In genomic region chr4:6576512-6576911, GRCh38 we compare ENCODE assay signal across 19 cellular contexts. TPM values are rescaled to one million over a fixed set of nuclear protein-coding genes. Genes with fewer than 3 reads are reported as not detected.
DNase-seq lines count a peak whose midpoint lies in the region; ATAC-seq, FAIRE-seq and TF ChIP-seq lines count a peak whose summit lies in the region.
"Had no signal": no experiment of that assay in that cellular context is flagged by ENCODE, and none has a peak within 500 bp of the region (broad histone marks: within the 10 kb centered on the region; RNA-seq: fewer than 3 reads in every experiment).

No MANE protein-coding gene starts in this region.

- no peak overlapping the region for H3K27ac Mint-ChIP-seq in activated CD4-positive, alpha-beta memory T cell treated with anti-CD3 and anti-CD28 coated beads for 36 hours
- H3K27ac Mint-ChIP-seq in memory B cell = peak overlapping the region; percentile 69
- H3K27ac Mint-ChIP-seq: GM23338 had no signal

- TF ChIP-seq EP300 in HepG2 (IDR thresholded peaks at IDR 0.05; ENCODE audit: low read depth in 2 of 2, low read length in 2 of 2) (no peak), HepG2 (CRISPR knock-in tag; IDR thresholded peaks at IDR 0.05; ENCODE audit: borderline replicate concordance) (no peak)

- no peak overlapping the region for H3K4me2 ChIP-seq in HepG2 (ENCODE audit: low read depth, low read length)
- H3K4me2 ChIP-seq: GM23338 had no signal

- DNase-seq in HepG2 (ENCODE audit: low spot score) (no peak), memory B cell (ENCODE audit: low spot score in 2 of 2) (no peak), NCI-H774 (lab: John Stamatoyannopoulos, UW) (no peak), foreskin keratinocyte (no peak)
- no peak for DNase-seq in activated CD4-positive, alpha-beta memory T cell treated with anti-CD3 and anti-CD28 coated beads for 36 hours
- DNase-seq: activated CD4-positive, alpha-beta T cell treated with anti-CD3 and anti-CD28 coated beads for 4 hours; activated effector memory CD4-positive, alpha-beta T cell treated with Interleukin-2 at 50 U/mL for 16 hours; EL; NCI-H226; stimulated activated CD8-positive, alpha-beta memory T cell treated with anti-CD3 and anti-CD28 coated beads, Interleukin-4, amount 100 ng/mL, for 48 hours had no signal

- H3K4me3 Mint-ChIP-seq in activated CD4-positive, alpha-beta memory T cell treated with anti-CD3 and anti-CD28 coated beads for 36 hours = peak overlapping the region; percentile 78
- H3K4me3 Mint-ChIP-seq in memory B cell = peak overlapping the region; percentile 37

- no peak overlapping the region for H2AFZ ChIP-seq in HepG2 (ENCODE audit: low read length)
- H2AFZ ChIP-seq: GM23338, hepatocyte, PC-9 had no signal

- H4K20me1 ChIP-seq in HepG2 (ENCODE audit: insufficient read depth, low read length) = no peaks in the 10 kb centered on the region

- H3K9me3 ChIP-seq in liver (ENCODE audit: control insufficient read depth in 4 of 4, low read length in 3 of 4) = peaks cover 0 to 3% (median under 1%) of the 10 kb centered on the region in 4 donors
- H3K9me3 ChIP-seq in HepG2 (ENCODE audit: low read length) = peaks cover 3% of the 10 kb centered on the region; the same call in 1 of the 2 replicates

- CTCF ChIA-PET in HepG2 (lab: Yijun Ruan, JAX; ENCODE audit: low intra/inter-chr PET ratio, low total read pairs) = no interaction called here
- CTCF ChIA-PET in activated CD4-positive, alpha-beta memory T cell treated with anti-CD3 and anti-CD28 coated beads for 36 hours (lab: Charles Lee) = interaction anchor here (0.6 kb wide), 1 partner anchor 421 kb away, joined by 3 read pairs; no protein-coding TSS in a partner anchor

- no peaks in the 10 kb centered on the region for H3K27me3 Mint-ChIP-seq in activated CD4-positive, alpha-beta memory T cell treated with anti-CD3 and anti-CD28 coated beads for 36 hours
- no peaks in the 10 kb centered on the region for H3K27me3 Mint-ChIP-seq in memory B cell

- intact Hi-C loops in HepG2 (cut with micrococcal nuclease; ENCODE audit: unreplicated experiment) = no loop called here
- intact Hi-C loops in activated CD4-positive, alpha-beta memory T cell treated with anti-CD3 and anti-CD28 coated beads for 36 hours (cut with micrococcal nuclease) = no loop called here

- H3K36me3 ChIP-seq in liver (ENCODE audit: control insufficient read depth in 4 of 4, insufficient read depth in 3 of 4, low read depth in 1 of 4, low read length in 3 of 4) (peaks cover 12 to 19% (median 16%) of the 10 kb centered on the region in 4 donors), HepG2 (replicated peaks in 1 of 2; ENCODE audit: control insufficient read depth in 1 of 2, insufficient read depth in 2 of 2, low read length in 2 of 2) (peaks cover 7 to 16% of the 10 kb centered on the region in 2 experiments; a peak in 3 of 5 replicates)

- H3K9me3 Mint-ChIP-seq in activated CD4-positive, alpha-beta memory T cell treated with anti-CD3 and anti-CD28 coated beads for 36 hours = peaks cover 3% of the 10 kb centered on the region
- H3K9me3 Mint-ChIP-seq in memory B cell = peaks cover 4% of the 10 kb centered on the region

- TF ChIP-seq CTCF in liver (IDR thresholded peaks at IDR 0.05; ENCODE audit: low read depth, low read length, missing input control) (no peak), HepG2 (CRISPR knock-in tag; IDR thresholded peaks at IDR 0.05) (no peak), foreskin keratinocyte (conservative IDR thresholded peaks at IDR 0.05) (no peak)

- ATAC-seq in HepG2 = no peak
- ATAC-seq in memory B cell (ENCODE audit: low read depth) = no peak
- ATAC-seq in HG02678 (IDR thresholded peaks at IDR 0.05; ENCODE audit: unreplicated experiment) = no peak
- ATAC-seq in foreskin keratinocyte = no peak
- no peak for ATAC-seq in HG03432 (IDR thresholded peaks at IDR 0.05; ENCODE audit: unreplicated experiment)
- ATAC-seq: GM23338 had no signal

- H3K36me3 Mint-ChIP-seq in activated CD4-positive, alpha-beta memory T cell treated with anti-CD3 and anti-CD28 coated beads for 36 hours = peaks cover 34% of the 10 kb centered on the region
- H3K36me3 Mint-ChIP-seq in memory B cell = peaks cover 36% of the 10 kb centered on the region

- TF ChIP-seq POLR2A in HepG2 (IDR thresholded peaks at IDR 0.05; ENCODE audit: insufficient read depth in 1 of 2, low read depth in 2 of 2, low read length in 2 of 2) = no peak

- H3K4me1 ChIP-seq in liver (ENCODE audit: control insufficient read depth in 4 of 4, insufficient read depth in 4 of 4, low read length in 3 of 4) (peaks cover 18 to 35% (median 26%) of the 10 kb centered on the region in 4 donors), HepG2 (ENCODE audit: insufficient read depth, low read length) (peaks cover 21% of the 10 kb centered on the region), foreskin keratinocyte (no peaks in the 10 kb centered on the region)

- peaks cover 6% of the 10 kb centered on the region for H3K4me1 Mint-ChIP-seq in activated CD4-positive, alpha-beta memory T cell treated with anti-CD3 and anti-CD28 coated beads for 36 hours (ENCODE audit: low read depth)
- peaks cover 15% of the 10 kb centered on the region for H3K4me1 Mint-ChIP-seq in memory B cell
- H3K4me1 Mint-ChIP-seq: GM23338 had no signal

- no peak for TF ChIP-seq RAD21 in liver (IDR thresholded peaks at IDR 0.05)
- TF ChIP-seq RAD21 in HepG2 (CRISPR knock-in tag; IDR thresholded peaks at IDR 0.05) = no peak

- no TSS peak for BruUV-seq in HepG2 (replicated peaks; lab: Mats Ljungman, UMichigan)

- no peaks in the 10 kb centered on the region for H3K27me3 ChIP-seq in liver (ENCODE audit: control insufficient read depth in 4 of 4, insufficient read depth in 4 of 4, low read length in 3 of 4)
- H3K27me3 ChIP-seq in HepG2 (ENCODE audit: control insufficient read depth in 1 of 2, insufficient read depth in 2 of 2, low read length in 2 of 2) = peaks cover 2 to 15% of the 10 kb centered on the region in 2 experiments; a peak in 2 of 5 replicates
- peaks cover 5% of the 10 kb centered on the region for H3K27me3 ChIP-seq in foreskin keratinocyte
- H3K27me3 ChIP-seq: cardiac muscle cell had no signal

- H3K4me3 ChIP-seq in liver (ENCODE audit: low read depth in 1 of 3, low read length in 3 of 3) = no peak overlapping the region
- H3K4me3 ChIP-seq in HepG2 (replicated peaks in 1 of 3; ENCODE audit: insufficient read depth in 1 of 3, low read depth in 2 of 3, low read length in 3 of 3) = no peak overlapping the region
- H3K4me3 ChIP-seq: cardiac muscle cell, hepatocyte, lung had no signal

- FAIRE-seq in HepG2 (lab: Jason Lieb, UNC) = no peak

- WGBS in liver = 36% methylated on average over 16 of the region's 16 CpGs
- WGBS in HepG2 (ENCODE audit: low lambda C conversion rate) = 79% methylated on average over 2 of the region's 16 CpGs

- H3K27ac ChIP-seq in liver (ENCODE audit: low read depth in 1 of 2, low read length in 2 of 2) (peak overlapping the region; percentile 37 to 74), HepG2 (ENCODE audit: extremely low read length, insufficient read depth, low read length) (no peak overlapping the region), foreskin keratinocyte (no peak overlapping the region)
- H3K27ac ChIP-seq: cardiac muscle cell, epithelial cell of prostate, hepatocyte, PC-9 had no signal

- H3K9ac ChIP-seq in liver (ENCODE audit: low read depth in 1 of 2, low read length in 2 of 2) (no peak overlapping the region), HepG2 (ENCODE audit: insufficient read depth, low read depth, low read length) (no peak overlapping the region)

- in situ Hi-C loops in HepG2 (cut with HindIII; ENCODE audit: extremely low pct_ligation_motif_present, low pct_unique_long_range_greater_than_20kb) = no loop called here

- no peaks in the 10 kb centered on the region for H3K79me2 ChIP-seq in HepG2 (ENCODE audit: insufficient read depth, low read length)
- H3K79me2 ChIP-seq: hepatocyte had no signal

- POLR2A ChIA-PET in HepG2 (lab: Yijun Ruan, JAX) = no interaction called here
- POLR2A ChIA-PET in activated CD4-positive, alpha-beta memory T cell treated with anti-CD3 and anti-CD28 coated beads for 36 hours (lab: Charles Lee) = interaction anchor here (2.0 kb wide), 1 partner anchor 64 kb away, joined by 10 read pairs; the partner anchor contains the start of gene MRFAP1

TF ChIP-seq in liver, 16 proteins besides CTCF, POLR2A, EP300 and RAD21 (continues in another document):
- no peak for TF ChIP-seq TAF1 (conservative IDR thresholded peaks at IDR 0.05)
- peak in 1 of 2 donors; percentile 53 for TF ChIP-seq EGR1 (IDR thresholded peaks at IDR 0.05; ENCODE audit: low read depth in 2 of 2)
- TF ChIP-seq RXRA (IDR thresholded peaks at IDR 0.05) = peak; percentile 79 to 86

RNA-seq across cellular contexts. Expression of gene MAN2B2, which starts 1.5 kb away (rescaled TPM):
- total RNA-seq in liver (10 to 100 TPM; 15.2 to 29.7 TPM), HepG2 (2016; rRNA removed; fragmentation: Illumina TruSeq; extraction: Trizol) (2.8 and 5.4 TPM in 2 replicates), foreskin keratinocyte (12.1 and 12.8 TPM in 2 replicates)
- polyA plus RNA-seq in liver (10 to 100 TPM; 14.7 to 29.7 TPM), HepG2 (2011; rRNA removed) (4.8 and 6.4 TPM in 2 replicates), foreskin keratinocyte (6.4 and 7.1 TPM in 2 replicates)
- total RNA-seq in HepG2 (2016; cell fraction: cytosol; rRNA removed; fragmentation: Illumina TruSeq; extraction: Trizol; ENCODE audit: low read depth) = 0.62 and 0.71 TPM in 2 replicates
- 2.0 and 5.4 TPM in 2 replicates for total RNA-seq in HepG2 (2016; cell fraction: insoluble cytoplasmic fraction; rRNA removed; fragmentation: Illumina TruSeq; extraction: Trizol)
- total RNA-seq in HepG2 (2016; cell fraction: membrane; rRNA removed; fragmentation: Illumina TruSeq; extraction: Trizol) = 1.1 and 1.2 TPM in 2 replicates
- total RNA-seq in HepG2 (2016; cell fraction: nucleus; rRNA removed; fragmentation: Illumina TruSeq; extraction: Trizol) = 6.3 and 8.0 TPM in 2 replicates
- polyA plus RNA-seq in HepG2 (2011; cell fraction: cytosol; rRNA removed) = 4.7 and 6.1 TPM in 2 replicates
- 14.1 and 16.0 TPM in 2 replicates for polyA plus RNA-seq in HepG2 (2011; cell fraction: nucleus; rRNA removed)
- 4.4 and 4.5 TPM in 2 replicates for polyA plus RNA-seq in HepG2 (2012)
- 0.44 TPM in 2 replicates for polyA plus RNA-seq in HepG2 (2016; cell fraction: cytosol; fragmentation: Illumina TruSeq; extraction: Trizol; ENCODE audit: low read depth)
- polyA plus RNA-seq in HepG2 (2016; cell fraction: insoluble cytoplasmic fraction; fragmentation: Illumina TruSeq; extraction: Trizol; ENCODE audit: low read depth) = 2.4 and 3.0 TPM in 2 replicates
- polyA plus RNA-seq in HepG2 (2016; cell fraction: membrane; fragmentation: Illumina TruSeq; extraction: Trizol; ENCODE audit: low read depth) = 0.70 and 0.92 TPM in 2 replicates
- 14.4 and 14.5 TPM in 2 replicates for polyA plus RNA-seq in HepG2 (2016; cell fraction: nucleus; fragmentation: Illumina TruSeq; extraction: Trizol; ENCODE audit: insufficient read depth, low read depth)
- polyA minus RNA-seq in HepG2 (2011; rRNA and poly(A)+ RNA removed; ENCODE audit: low replicate concordance) = 9.0 and 18.8 TPM in 2 replicates
- polyA minus RNA-seq in HepG2 (2011; cell fraction: cytosol; rRNA and poly(A)+ RNA removed) = 7.6 and 8.0 TPM in 2 replicates
- polyA minus RNA-seq in HepG2 (2011; cell fraction: nucleus; rRNA and poly(A)+ RNA removed) = 5.0 and 6.2 TPM in 2 replicates
- 10 to 100 TPM; 16.5 to 18.0 TPM for total RNA-seq in activated CD4-positive, alpha-beta memory T cell treated with anti-CD3 and anti-CD28 coated beads for 36 hours

Comparison
In these comparisons a context has a peak if more than half of its experiments do, and no peak if none do; other contexts are left out.
1. H3K27ac ChIP-seq: peak in liver (2 of 2); none in HepG2 (single experiment) and foreskin keratinocyte (single experiment).